ENCODE assay signal across 2 cellular contexts in genomic region chr17:36859003-36859300, GRCh38.
TF ChIP-seq lines count a peak whose summit lies in the region.

No MANE protein-coding gene starts in this region.

TF ChIP-seq in HCT116, 20 proteins besides CTCF, POLR2A, EP300 and RAD21:
- TF ChIP-seq, protein P1, sequence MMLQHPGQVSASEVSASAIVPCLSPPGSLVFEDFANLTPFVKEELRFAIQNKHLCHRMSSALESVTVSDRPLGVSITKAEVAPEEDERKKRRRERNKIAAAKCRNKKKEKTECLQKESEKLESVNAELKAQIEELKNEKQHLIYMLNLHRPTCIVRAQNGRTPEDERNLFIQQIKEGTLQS (IDR thresholded peaks at IDR 0.05), result no peak
- TF ChIP-seq EZH2 (IDR thresholded peaks at IDR 0.05) (no peak), CBX3 (IDR thresholded peaks at IDR 0.05; ENCODE audit: low read depth) (no peak), YY1 (IDR thresholded peaks at IDR 0.05; ENCODE audit: extremely low read depth, insufficient replicate concordance, low read depth, low read length) (no peak), EZH2phosphoT487 (IDR thresholded peaks at IDR 0.05; ENCODE audit: borderline replicate concordance) (no peak), JUND (IDR thresholded peaks at IDR 0.05) (no peak), FOSL1 (IDR thresholded peaks at IDR 0.05; ENCODE audit: low read depth) (no peak), TCF7L2 (IDR thresholded peaks at IDR 0.05; ENCODE audit: borderline replicate concordance, extremely low read depth, insufficient read depth, insufficient read length) (no peak)

TF ChIP-seq in H1, 55 proteins besides CTCF, POLR2A, EP300 and RAD21:
- no peak for TF ChIP-seq FOSL1 (IDR thresholded peaks at IDR 0.05; ENCODE audit: insufficient read depth, low read depth, low read length)
- TF ChIP-seq SUZ12 (IDR thresholded peaks at IDR 0.05; ENCODE audit: low read length), result no peak
- TF ChIP-seq GABPA (IDR thresholded peaks at IDR 0.05; ENCODE audit: borderline replicate concordance, insufficient read depth, low read length), result no peak
- TF ChIP-seq, protein P1 (IDR thresholded peaks at IDR 0.05; ENCODE audit: insufficient read depth, low read depth, low read length), result no peak
- TF ChIP-seq CTBP2 (IDR thresholded peaks at IDR 0.05; ENCODE audit: borderline replicate concordance, insufficient read depth, insufficient read length, low read length), result no peak
- TF ChIP-seq RNF2 (IDR thresholded peaks at IDR 0.05; ENCODE audit: borderline replicate concordance, low read depth, low read length, missing control alignments, poor library complexity, severe bottlenecking), result no peak
